Comparison of ENCODE assay signal across 1 cellular context in the genomic region with DNA sequence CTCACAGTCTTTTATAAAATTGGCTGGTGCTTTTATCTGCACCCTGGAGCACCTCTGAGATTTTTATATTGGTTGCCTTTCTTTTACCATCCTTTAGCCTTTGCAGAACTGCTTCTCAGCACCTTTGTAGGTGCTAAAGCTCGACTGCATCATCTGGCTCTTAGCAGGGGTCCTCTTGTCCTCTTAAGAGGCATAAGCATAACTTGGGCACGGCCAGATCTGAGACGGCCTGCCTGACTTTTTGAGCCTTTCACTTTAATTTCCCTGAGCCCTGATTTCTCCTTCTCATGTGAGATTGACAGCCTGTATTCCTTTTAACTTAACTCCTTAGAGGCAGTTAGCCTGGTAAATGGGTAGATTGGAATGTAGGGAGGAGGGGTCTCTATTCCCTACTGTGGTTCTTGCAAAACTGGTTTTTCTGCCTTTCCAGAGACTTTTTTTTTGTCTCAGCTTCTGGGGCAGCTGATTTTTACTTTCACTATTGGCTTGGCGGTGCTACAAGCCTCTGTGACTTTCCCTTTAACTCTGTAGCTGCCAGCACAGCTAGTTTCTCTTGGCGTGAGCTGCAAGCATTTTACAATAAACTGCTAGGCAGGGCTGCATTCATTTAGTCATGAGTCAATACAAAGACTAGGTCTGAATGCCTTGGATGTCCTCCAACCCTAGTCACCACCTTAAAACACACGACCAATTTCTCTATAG.
TF ChIP-seq lines count a peak whose summit lies in the region.

No MANE protein-coding gene starts in this region.

TF ChIP-seq in H1, 55 proteins besides CTCF, POLR2A, EP300 and RAD21 (continued from another document):
- TF ChIP-seq, protein P1, sequence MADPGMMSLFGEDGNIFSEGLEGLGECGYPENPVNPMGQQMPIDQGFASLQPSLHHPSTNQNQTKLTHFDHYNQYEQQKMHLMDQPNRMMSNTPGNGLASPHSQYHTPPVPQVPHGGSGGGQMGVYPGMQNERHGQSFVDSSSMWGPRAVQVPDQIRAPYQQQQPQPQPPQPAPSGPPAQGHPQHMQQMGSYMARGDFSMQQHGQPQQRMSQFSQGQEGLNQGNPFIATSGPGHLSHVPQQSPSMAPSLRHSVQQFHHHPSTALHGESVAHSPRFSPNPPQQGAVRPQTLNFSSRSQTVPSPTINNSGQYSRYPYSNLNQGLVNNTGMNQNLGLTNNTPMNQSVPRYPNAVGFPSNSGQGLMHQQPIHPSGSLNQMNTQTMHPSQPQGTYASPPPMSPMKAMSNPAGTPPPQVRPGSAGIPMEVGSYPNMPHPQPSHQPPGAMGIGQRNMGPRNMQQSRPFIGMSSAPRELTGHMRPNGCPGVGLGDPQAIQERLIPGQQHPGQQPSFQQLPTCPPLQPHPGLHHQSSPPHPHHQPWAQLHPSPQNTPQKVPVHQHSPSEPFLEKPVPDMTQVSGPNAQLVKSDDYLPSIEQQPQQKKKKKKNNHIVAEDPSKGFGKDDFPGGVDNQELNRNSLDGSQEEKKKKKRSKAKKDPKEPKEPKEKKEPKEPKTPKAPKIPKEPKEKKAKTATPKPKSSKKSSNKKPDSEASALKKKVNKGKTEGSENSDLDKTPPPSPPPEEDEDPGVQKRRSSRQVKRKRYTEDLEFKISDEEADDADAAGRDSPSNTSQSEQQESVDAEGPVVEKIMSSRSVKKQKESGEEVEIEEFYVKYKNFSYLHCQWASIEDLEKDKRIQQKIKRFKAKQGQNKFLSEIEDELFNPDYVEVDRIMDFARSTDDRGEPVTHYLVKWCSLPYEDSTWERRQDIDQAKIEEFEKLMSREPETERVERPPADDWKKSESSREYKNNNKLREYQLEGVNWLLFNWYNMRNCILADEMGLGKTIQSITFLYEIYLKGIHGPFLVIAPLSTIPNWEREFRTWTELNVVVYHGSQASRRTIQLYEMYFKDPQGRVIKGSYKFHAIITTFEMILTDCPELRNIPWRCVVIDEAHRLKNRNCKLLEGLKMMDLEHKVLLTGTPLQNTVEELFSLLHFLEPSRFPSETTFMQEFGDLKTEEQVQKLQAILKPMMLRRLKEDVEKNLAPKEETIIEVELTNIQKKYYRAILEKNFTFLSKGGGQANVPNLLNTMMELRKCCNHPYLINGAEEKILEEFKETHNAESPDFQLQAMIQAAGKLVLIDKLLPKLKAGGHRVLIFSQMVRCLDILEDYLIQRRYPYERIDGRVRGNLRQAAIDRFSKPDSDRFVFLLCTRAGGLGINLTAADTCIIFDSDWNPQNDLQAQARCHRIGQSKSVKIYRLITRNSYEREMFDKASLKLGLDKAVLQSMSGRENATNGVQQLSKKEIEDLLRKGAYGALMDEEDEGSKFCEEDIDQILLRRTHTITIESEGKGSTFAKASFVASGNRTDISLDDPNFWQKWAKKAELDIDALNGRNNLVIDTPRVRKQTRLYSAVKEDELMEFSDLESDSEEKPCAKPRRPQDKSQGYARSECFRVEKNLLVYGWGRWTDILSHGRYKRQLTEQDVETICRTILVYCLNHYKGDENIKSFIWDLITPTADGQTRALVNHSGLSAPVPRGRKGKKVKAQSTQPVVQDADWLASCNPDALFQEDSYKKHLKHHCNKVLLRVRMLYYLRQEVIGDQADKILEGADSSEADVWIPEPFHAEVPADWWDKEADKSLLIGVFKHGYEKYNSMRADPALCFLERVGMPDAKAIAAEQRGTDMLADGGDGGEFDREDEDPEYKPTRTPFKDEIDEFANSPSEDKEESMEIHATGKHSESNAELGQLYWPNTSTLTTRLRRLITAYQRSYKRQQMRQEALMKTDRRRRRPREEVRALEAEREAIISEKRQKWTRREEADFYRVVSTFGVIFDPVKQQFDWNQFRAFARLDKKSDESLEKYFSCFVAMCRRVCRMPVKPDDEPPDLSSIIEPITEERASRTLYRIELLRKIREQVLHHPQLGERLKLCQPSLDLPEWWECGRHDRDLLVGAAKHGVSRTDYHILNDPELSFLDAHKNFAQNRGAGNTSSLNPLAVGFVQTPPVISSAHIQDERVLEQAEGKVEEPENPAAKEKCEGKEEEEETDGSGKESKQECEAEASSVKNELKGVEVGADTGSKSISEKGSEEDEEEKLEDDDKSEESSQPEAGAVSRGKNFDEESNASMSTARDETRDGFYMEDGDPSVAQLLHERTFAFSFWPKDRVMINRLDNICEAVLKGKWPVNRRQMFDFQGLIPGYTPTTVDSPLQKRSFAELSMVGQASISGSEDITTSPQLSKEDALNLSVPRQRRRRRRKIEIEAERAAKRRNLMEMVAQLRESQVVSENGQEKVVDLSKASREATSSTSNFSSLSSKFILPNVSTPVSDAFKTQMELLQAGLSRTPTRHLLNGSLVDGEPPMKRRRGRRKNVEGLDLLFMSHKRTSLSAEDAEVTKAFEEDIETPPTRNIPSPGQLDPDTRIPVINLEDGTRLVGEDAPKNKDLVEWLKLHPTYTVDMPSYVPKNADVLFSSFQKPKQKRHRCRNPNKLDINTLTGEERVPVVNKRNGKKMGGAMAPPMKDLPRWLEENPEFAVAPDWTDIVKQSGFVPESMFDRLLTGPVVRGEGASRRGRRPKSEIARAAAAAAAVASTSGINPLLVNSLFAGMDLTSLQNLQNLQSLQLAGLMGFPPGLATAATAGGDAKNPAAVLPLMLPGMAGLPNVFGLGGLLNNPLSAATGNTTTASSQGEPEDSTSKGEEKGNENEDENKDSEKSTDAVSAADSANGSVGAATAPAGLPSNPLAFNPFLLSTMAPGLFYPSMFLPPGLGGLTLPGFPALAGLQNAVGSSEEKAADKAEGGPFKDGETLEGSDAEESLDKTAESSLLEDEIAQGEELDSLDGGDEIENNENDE (IDR thresholded peaks at IDR 0.05; ENCODE audit: insufficient replicate concordance, low read length), result no peak
- TF ChIP-seq TBP (IDR thresholded peaks at IDR 0.05; ENCODE audit: low read depth, low read length) (no peak), CHD1 (IDR thresholded peaks at IDR 0.05; ENCODE audit: low read depth, low read length) (no peak), SIRT6 (IDR thresholded peaks at IDR 0.05; ENCODE audit: low read length) (no peak), HDAC6 (IDR thresholded peaks at IDR 0.05; ENCODE audit: low read depth, low read length) (no peak), RBBP5 (IDR thresholded peaks at IDR 0.05; ENCODE audit: borderline replicate concordance, low read depth, low read length) (peak; percentile 98), PHF8 (conservative IDR thresholded peaks at IDR 0.05; ENCODE audit: low read depth, low read length) (no peak), EGR1 (IDR thresholded peaks at IDR 0.05; ENCODE audit: borderline replicate concordance, low read depth, low read length) (no peak), RXRA (IDR thresholded peaks at IDR 0.05; ENCODE audit: insufficient read depth, low read depth, low read length) (no peak), MAFK (IDR thresholded peaks at IDR 0.05; ENCODE audit: low read depth, low read length) (no peak), RFX5 (IDR thresholded peaks at IDR 0.05; ENCODE audit: borderline replicate concordance, low read depth, low read length) (no peak), KDM1A (IDR thresholded peaks at IDR 0.05; ENCODE audit: borderline replicate concordance, low read length) (peak; percentile 42; the same call in 1 of the 2 replicates), CBX8 (IDR thresholded peaks at IDR 0.05; ENCODE audit: borderline replicate concordance, low read depth, low read length) (no peak), NRF1 (IDR thresholded peaks at IDR 0.05; ENCODE audit: low read depth, low read length) (no peak), SAP30 (IDR thresholded peaks at IDR 0.05; ENCODE audit: insufficient read depth, insufficient replicate concordance, low read length) (no peak), KDM4A (IDR thresholded peaks at IDR 0.05; ENCODE audit: low read depth, low read length, severe bottlenecking) (no peak), SP2 (IDR thresholded peaks at IDR 0.05; ENCODE audit: low read length) (no peak), SIX5 (IDR thresholded peaks at IDR 0.05; ENCODE audit: low read depth, low read length) (no peak), TAF1 (IDR thresholded peaks at IDR 0.05; ENCODE audit: low read depth, low read length) (no peak), GTF2F1 (IDR thresholded peaks at IDR 0.05; ENCODE audit: borderline replicate concordance, low read depth, low read length) (no peak), SIN3A (conservative IDR thresholded peaks at IDR 0.05 in 1 of 2, IDR thresholded peaks at IDR 0.05 in 1 of 2; ENCODE audit: low read depth in 1 of 2, low read length in 2 of 2) (no peak), YY1 (IDR thresholded peaks at IDR 0.05; ENCODE audit: low read depth, low read length) (no peak), CHD2 (IDR thresholded peaks at IDR 0.05; ENCODE audit: low read length) (0 out of 2 replicates have a peak, but pooled peaks have one; percentile 54), CREB1 (IDR thresholded peaks at IDR 0.05) (no peak), TAF7 (optimal IDR thresholded peaks at IDR 0.05; ENCODE audit: borderline replicate concordance, low read depth, low read length) (no peak), TEAD4 (IDR thresholded peaks at IDR 0.05; ENCODE audit: low read depth, low read length) (peak; percentile 75), CTBP2 (IDR thresholded peaks at IDR 0.05; ENCODE audit: borderline replicate concordance, insufficient read depth, insufficient read length, low read length) (no peak), NANOG (IDR thresholded peaks at IDR 0.05; ENCODE audit: insufficient read depth, low read depth, low read length, poor library complexity, severe bottlenecking) (no peak), ASH2L (IDR thresholded peaks at IDR 0.05; ENCODE audit: low read length) (peak; percentile 100), BRCA1 (IDR thresholded peaks at IDR 0.05; ENCODE audit: low read depth, low read length) (no peak), KDM5A (IDR thresholded peaks at IDR 0.05; ENCODE audit: low read length) (no peak), ZNF274 (IDR thresholded peaks at IDR 0.05; ENCODE audit: borderline replicate concordance, extremely low read depth, low read length) (no peak), JUND (IDR thresholded peaks at IDR 0.05; ENCODE audit: low read length) (no peak), EZH2 (IDR thresholded peaks at IDR 0.05; ENCODE audit: low read depth, low read length, severe bottlenecking) (no peak), CEBPB (IDR thresholded peaks at IDR 0.05; ENCODE audit: low read depth, low read length) (no peak), RNF2 (IDR thresholded peaks at IDR 0.05; ENCODE audit: borderline replicate concordance, low read depth, low read length, missing control alignments, poor library complexity, severe bottlenecking) (no peak), SP1 (IDR thresholded peaks at IDR 0.05; ENCODE audit: low read depth, low read length) (peak; percentile 98), POLR2AphosphoS5 (IDR thresholded peaks at IDR 0.05; ENCODE audit: low read depth, low read length) (no peak), TCF12 (IDR thresholded peaks at IDR 0.05; ENCODE audit: low read depth, low read length) (peak; percentile 72; the same call in 1 of the 2 replicates), CBX5 (IDR thresholded peaks at IDR 0.05; ENCODE audit: low read depth, low read length) (no peak), BCL11A (IDR thresholded peaks at IDR 0.05; ENCODE audit: low read depth in 2 of 2, low read length in 2 of 2) (no peak), SP4 (IDR thresholded peaks at IDR 0.05; ENCODE audit: low read length) (no peak)
- TF ChIP-seq, protein P2, sequence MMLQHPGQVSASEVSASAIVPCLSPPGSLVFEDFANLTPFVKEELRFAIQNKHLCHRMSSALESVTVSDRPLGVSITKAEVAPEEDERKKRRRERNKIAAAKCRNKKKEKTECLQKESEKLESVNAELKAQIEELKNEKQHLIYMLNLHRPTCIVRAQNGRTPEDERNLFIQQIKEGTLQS (IDR thresholded peaks at IDR 0.05; ENCODE audit: insufficient read depth, low read depth, low read length), result no peak
- TF ChIP-seq, protein P3, sequence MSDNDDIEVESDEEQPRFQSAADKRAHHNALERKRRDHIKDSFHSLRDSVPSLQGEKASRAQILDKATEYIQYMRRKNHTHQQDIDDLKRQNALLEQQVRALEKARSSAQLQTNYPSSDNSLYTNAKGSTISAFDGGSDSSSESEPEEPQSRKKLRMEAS (IDR thresholded peaks at IDR 0.05), result no peak
- TF ChIP-seq, protein P4, sequence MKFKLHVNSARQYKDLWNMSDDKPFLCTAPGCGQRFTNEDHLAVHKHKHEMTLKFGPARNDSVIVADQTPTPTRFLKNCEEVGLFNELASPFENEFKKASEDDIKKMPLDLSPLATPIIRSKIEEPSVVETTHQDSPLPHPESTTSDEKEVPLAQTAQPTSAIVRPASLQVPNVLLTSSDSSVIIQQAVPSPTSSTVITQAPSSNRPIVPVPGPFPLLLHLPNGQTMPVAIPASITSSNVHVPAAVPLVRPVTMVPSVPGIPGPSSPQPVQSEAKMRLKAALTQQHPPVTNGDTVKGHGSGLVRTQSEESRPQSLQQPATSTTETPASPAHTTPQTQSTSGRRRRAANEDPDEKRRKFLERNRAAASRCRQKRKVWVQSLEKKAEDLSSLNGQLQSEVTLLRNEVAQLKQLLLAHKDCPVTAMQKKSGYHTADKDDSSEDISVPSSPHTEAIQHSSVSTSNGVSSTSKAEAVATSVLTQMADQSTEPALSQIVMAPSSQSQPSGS (IDR thresholded peaks at IDR 0.05; ENCODE audit: low read length), result peak; percentile 43; the same call in 1 of the 2 replicates
- TF ChIP-seq, protein P5, sequence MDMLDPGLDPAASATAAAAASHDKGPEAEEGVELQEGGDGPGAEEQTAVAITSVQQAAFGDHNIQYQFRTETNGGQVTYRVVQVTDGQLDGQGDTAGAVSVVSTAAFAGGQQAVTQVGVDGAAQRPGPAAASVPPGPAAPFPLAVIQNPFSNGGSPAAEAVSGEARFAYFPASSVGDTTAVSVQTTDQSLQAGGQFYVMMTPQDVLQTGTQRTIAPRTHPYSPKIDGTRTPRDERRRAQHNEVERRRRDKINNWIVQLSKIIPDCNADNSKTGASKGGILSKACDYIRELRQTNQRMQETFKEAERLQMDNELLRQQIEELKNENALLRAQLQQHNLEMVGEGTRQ (IDR thresholded peaks at IDR 0.05; ENCODE audit: low read length), result no peak
- TF ChIP-seq, protein P6, sequence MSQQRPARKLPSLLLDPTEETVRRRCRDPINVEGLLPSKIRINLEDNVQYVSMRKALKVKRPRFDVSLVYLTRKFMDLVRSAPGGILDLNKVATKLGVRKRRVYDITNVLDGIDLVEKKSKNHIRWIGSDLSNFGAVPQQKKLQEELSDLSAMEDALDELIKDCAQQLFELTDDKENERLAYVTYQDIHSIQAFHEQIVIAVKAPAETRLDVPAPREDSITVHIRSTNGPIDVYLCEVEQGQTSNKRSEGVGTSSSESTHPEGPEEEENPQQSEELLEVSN (IDR thresholded peaks at IDR 0.05), result no peak
TF ChIP-seq in H1: peak in this region for 8.
